18 cellular contexts compared by ENCODE assay signal in the genomic region with DNA sequence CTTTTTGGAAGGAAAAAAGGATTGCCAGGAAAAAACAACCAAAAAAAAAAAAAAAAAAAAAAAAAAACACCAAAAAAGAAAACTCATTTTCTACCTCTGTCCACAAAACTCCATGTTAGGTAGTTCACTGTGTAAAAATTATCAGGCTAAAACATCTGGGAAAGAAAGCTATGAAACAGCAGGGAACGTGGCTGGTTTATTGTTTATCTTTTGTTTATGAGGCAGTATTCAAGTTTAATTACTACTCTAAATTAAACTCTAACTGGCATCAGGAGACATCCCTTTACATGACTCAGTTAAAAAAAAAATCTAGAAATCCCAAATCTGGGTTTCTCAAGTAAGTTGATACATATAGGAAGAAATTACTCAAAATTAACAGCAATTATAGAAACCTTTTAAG. TPM values are rescaled to one million over a fixed set of nuclear protein-coding genes. Genes with fewer than 3 reads are reported as not detected.
DNase-seq lines count a peak whose midpoint lies in the region; ATAC-seq and TF ChIP-seq lines count a peak whose summit lies in the region.
"Had no signal": no experiment of that assay in that cellular context is flagged by ENCODE, and none has a peak within 500 bp of the region (broad histone marks: within the 10 kb centered on the region; RNA-seq: fewer than 3 reads in every experiment).

No MANE protein-coding gene starts in this region.

- peaks cover 40% of the 10 kb centered on the region for H3K4me1 Mint-ChIP-seq in glutamatergic neuron (ENCODE audit: low read depth, unreplicated experiment)
- H3K4me1 Mint-ChIP-seq in activated T-cell treated with anti-CD3 and anti-CD28 coated beads, Interleukin-2, amount 50 U/mL, for 4 hours (ENCODE audit: low read depth) = no peaks in the 10 kb centered on the region
- H3K4me1 Mint-ChIP-seq: CD4-positive, alpha-beta memory T cell had no signal

- no peak for TF ChIP-seq RAD21 in neural cell (conservative IDR thresholded peaks at IDR 0.05)

- peak overlapping the region; percentile 8 for H3K9ac ChIP-seq in neural cell (ENCODE audit: low read length)

- peaks cover 7% of the 10 kb centered on the region for H3K9me3 Mint-ChIP-seq in glutamatergic neuron (ENCODE audit: unreplicated experiment)
- no peaks in the 10 kb centered on the region for H3K9me3 Mint-ChIP-seq in activated T-cell treated with anti-CD3 and anti-CD28 coated beads, Interleukin-2, amount 50 U/mL, for 4 hours
- H3K9me3 Mint-ChIP-seq: IgD-negative memory B cell had no signal

- TF ChIP-seq EP300 in neural cell (conservative IDR thresholded peaks at IDR 0.05; ENCODE audit: poor library complexity, severe bottlenecking) = no peak

- H3K27ac Mint-ChIP-seq in glutamatergic neuron (ENCODE audit: unreplicated experiment) = peak overlapping the region; percentile 19
- H3K27ac Mint-ChIP-seq: CD4-positive, alpha-beta memory T cell; IgD-negative memory B cell had no signal

- H3K36me3 Mint-ChIP-seq in glutamatergic neuron (ENCODE audit: unreplicated experiment) = no peaks in the 10 kb centered on the region
- H3K36me3 Mint-ChIP-seq in activated T-cell treated with anti-CD3 and anti-CD28 coated beads, Interleukin-2, amount 50 U/mL, for 4 hours (ENCODE audit: insufficient read depth) = no peaks in the 10 kb centered on the region
- H3K36me3 Mint-ChIP-seq: CD4-positive, alpha-beta memory T cell; IgD-negative memory B cell had no signal

- ATAC-seq in HG02610 (IDR thresholded peaks at IDR 0.05; ENCODE audit: unreplicated experiment) = no peak
- no peak for ATAC-seq in activated T-cell treated with anti-CD3 and anti-CD28 coated beads, Interleukin-2, amount 50 U/mL, for 4 hours
- ATAC-seq: A549 had no signal

- peak; percentile 75 for DNase-seq in LNCaP clone FGC (ENCODE audit: low read depth)
- no peak for DNase-seq in WERI-Rb-1
- DNase-seq in glutamatergic neuron = no peak
- DNase-seq in NCI-H2029 treated with DMSO at 0.1 percent for 48 hours (lab: John Stamatoyannopoulos, UW) = no peak
- no peak for DNase-seq in NOMO-1 (lab: John Stamatoyannopoulos, UW; ENCODE audit: unreplicated experiment in 2 of 2)
- DNase-seq in activated T-cell treated with anti-CD3 and anti-CD28 coated beads, Interleukin-2, amount 50 U/mL, for 4 hours = no peak
- DNase-seq: BE2C; CD4-positive, alpha-beta memory T cell; COR-L47; DMS153; DMS79 treated with DMSO at 0.1 percent for 48 hours; GDM1; HCEC 1CT had no signal

- H3K27ac ChIP-seq in WERI-Rb-1 (peak overlapping the region; percentile 52), neural cell (ENCODE audit: low read length) (peak overlapping the region; percentile 99)
- H3K27ac ChIP-seq: A549, C4-2B had no signal

- H4K20me1 ChIP-seq in neural cell (ENCODE audit: insufficient read depth) = peaks cover 90% of the 10 kb centered on the region

- H3K9me2 ChIP-seq in neural cell (ENCODE audit: insufficient read depth, low read length) = no peaks in the 10 kb centered on the region

- peaks cover 3% of the 10 kb centered on the region for H3F3A ChIP-seq in neural cell (ENCODE audit: insufficient read depth, low read length, poor library complexity, severe bottlenecking)

- H3K27me3 Mint-ChIP-seq in glutamatergic neuron (ENCODE audit: unreplicated experiment) = no peaks in the 10 kb centered on the region
- H3K27me3 Mint-ChIP-seq in activated T-cell treated with anti-CD3 and anti-CD28 coated beads, Interleukin-2, amount 50 U/mL, for 4 hours (ENCODE audit: low read depth) = no peaks in the 10 kb centered on the region

- H3K27me3 ChIP-seq in WERI-Rb-1 (ENCODE audit: insufficient read depth, low read depth, severe bottlenecking) = no peaks in the 10 kb centered on the region
- no peaks in the 10 kb centered on the region for H3K27me3 ChIP-seq in neural cell (ENCODE audit: insufficient read depth, low read depth, low read length)
- H3K27me3 ChIP-seq: BE2C had no signal

- peaks cover 100% of the 10 kb centered on the region for H3K79me2 ChIP-seq in neural cell (replicated peaks; ENCODE audit: insufficient read depth, low read length)

- peak overlapping the region; percentile 41 for H3K4me2 ChIP-seq in neural cell (ENCODE audit: low read length)
- H3K4me2 ChIP-seq: A549 had no signal

- H3K9me3 ChIP-seq in WERI-Rb-1 (ENCODE audit: severe bottlenecking) (no peaks in the 10 kb centered on the region), neural cell (ENCODE audit: low read length) (no peaks in the 10 kb centered on the region)
- H3K9me3 ChIP-seq: A549, BE2C had no signal

- H3K4me3 ChIP-seq in LNCaP clone FGC (ENCODE audit: low read depth, low read length) (no peak overlapping the region), WERI-Rb-1 (ENCODE audit: low read depth, low read length) (no peak overlapping the region), neural cell (ENCODE audit: low read length) (peak overlapping the region; percentile 93)
- H3K4me3 ChIP-seq: A549 had no signal

- no peak overlapping the region for H2AFZ ChIP-seq in neural cell (ENCODE audit: low read depth, low read length)

- H3K4me3 Mint-ChIP-seq in glutamatergic neuron (ENCODE audit: unreplicated experiment) = no peak overlapping the region
- no peak overlapping the region for H3K4me3 Mint-ChIP-seq in activated T-cell treated with anti-CD3 and anti-CD28 coated beads, Interleukin-2, amount 50 U/mL, for 4 hours
- H3K4me3 Mint-ChIP-seq: CD4-positive, alpha-beta memory T cell; IgD-negative memory B cell had no signal

- peaks cover 89% of the 10 kb centered on the region for H3K36me3 ChIP-seq in WERI-Rb-1
- H3K36me3 ChIP-seq in neural cell (ENCODE audit: insufficient read depth, low read length) = peaks cover 10% of the 10 kb centered on the region

- no peak for TF ChIP-seq CTCF in LNCaP clone FGC (IDR thresholded peaks at IDR 0.05; ENCODE audit: control insufficient read depth, extremely low read depth, insufficient read depth)
- TF ChIP-seq CTCF in WERI-Rb-1 (IDR thresholded peaks at IDR 0.05; ENCODE audit: low read depth, low read length) = no peak
- no peak for TF ChIP-seq CTCF in glutamatergic neuron (IDR thresholded peaks at IDR 0.05; ENCODE audit: partially characterized antibody, unreplicated experiment)
- no peak for TF ChIP-seq CTCF in neural cell (IDR thresholded peaks at IDR 0.05; ENCODE audit: poor library complexity, severe bottlenecking)

TF ChIP-seq in neural cell, 6 proteins besides CTCF, POLR2A, EP300 and RAD21:
- TF ChIP-seq MXI1 (conservative IDR thresholded peaks at IDR 0.05; ENCODE audit: poor library complexity, severe bottlenecking) = no peak
- no peak for TF ChIP-seq TAF1 (IDR thresholded peaks at IDR 0.05; ENCODE audit: low read depth)
- no peak for TF ChIP-seq EZH2 (IDR thresholded peaks at IDR 0.05; ENCODE audit: borderline replicate concordance, insufficient read depth, low read length, poor library complexity, severe bottlenecking)
- TF ChIP-seq, protein P1, sequence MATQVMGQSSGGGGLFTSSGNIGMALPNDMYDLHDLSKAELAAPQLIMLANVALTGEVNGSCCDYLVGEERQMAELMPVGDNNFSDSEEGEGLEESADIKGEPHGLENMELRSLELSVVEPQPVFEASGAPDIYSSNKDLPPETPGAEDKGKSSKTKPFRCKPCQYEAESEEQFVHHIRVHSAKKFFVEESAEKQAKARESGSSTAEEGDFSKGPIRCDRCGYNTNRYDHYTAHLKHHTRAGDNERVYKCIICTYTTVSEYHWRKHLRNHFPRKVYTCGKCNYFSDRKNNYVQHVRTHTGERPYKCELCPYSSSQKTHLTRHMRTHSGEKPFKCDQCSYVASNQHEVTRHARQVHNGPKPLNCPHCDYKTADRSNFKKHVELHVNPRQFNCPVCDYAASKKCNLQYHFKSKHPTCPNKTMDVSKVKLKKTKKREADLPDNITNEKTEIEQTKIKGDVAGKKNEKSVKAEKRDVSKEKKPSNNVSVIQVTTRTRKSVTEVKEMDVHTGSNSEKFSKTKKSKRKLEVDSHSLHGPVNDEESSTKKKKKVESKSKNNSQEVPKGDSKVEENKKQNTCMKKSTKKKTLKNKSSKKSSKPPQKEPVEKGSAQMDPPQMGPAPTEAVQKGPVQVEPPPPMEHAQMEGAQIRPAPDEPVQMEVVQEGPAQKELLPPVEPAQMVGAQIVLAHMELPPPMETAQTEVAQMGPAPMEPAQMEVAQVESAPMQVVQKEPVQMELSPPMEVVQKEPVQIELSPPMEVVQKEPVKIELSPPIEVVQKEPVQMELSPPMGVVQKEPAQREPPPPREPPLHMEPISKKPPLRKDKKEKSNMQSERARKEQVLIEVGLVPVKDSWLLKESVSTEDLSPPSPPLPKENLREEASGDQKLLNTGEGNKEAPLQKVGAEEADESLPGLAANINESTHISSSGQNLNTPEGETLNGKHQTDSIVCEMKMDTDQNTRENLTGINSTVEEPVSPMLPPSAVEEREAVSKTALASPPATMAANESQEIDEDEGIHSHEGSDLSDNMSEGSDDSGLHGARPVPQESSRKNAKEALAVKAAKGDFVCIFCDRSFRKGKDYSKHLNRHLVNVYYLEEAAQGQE (IDR thresholded peaks at IDR 0.05; ENCODE audit: borderline replicate concordance) = no peak

RNA-seq across cellular contexts. Expression of gene MEIS2, which starts 21.8 kb away (rescaled TPM):
- total RNA-seq in glutamatergic neuron (ENCODE audit: unreplicated experiment) = 6.0 TPM
- 825 and 939 TPM in 2 replicates for polyA plus RNA-seq in neural cell
- polyA minus RNA-seq in neural cell = 1,509 and 1,681 TPM in 2 replicates
- total RNA-seq in activated T-cell treated with anti-CD3 and anti-CD28 coated beads, Interleukin-2, amount 50 U/mL, for 4 hours = under 1 TPM in 1 of 3 donors, not detected in 2; 0.20 TPM
- total RNA-seq: CD4-positive, alpha-beta memory T cell had no signal
- polyA plus RNA-seq: CD4-positive, alpha-beta memory T cell; IgD-negative memory B cell had no signal
